ENCODE assay signal across 9 cellular contexts in genomic region chr7:64494912-64495461, GRCh38.
DNase-seq lines count a peak whose midpoint lies in the region; ATAC-seq and TF ChIP-seq lines count a peak whose summit lies in the region.
"Had no signal": no experiment of that assay in that cellular context is flagged by ENCODE, and none has a peak within 500 bp of the region (broad histone marks: within the 10 kb centered on the region; RNA-seq: fewer than 3 reads in every experiment).

No MANE protein-coding gene starts in this region.

- DNase-seq in C1 segment of cervical spinal cord (lab: John Stamatoyannopoulos, UW) (peak in 9 of 14 donors; percentile 3 to 38 (median 29)), NCI-H2029 (lab: John Stamatoyannopoulos, UW) (peak; percentile 40), fibroblast of gingiva (ENCODE audit: low read depth) (peak; percentile 4), osteoblast (ENCODE audit: insufficient read length, low spot score, missing footprints) (peak; percentile 74), body of pancreas (no peak), T-helper 2 cell (no peak)
- no peak for DNase-seq in effector memory CD4-positive, alpha-beta T cell
- DNase-seq in effector CD8-positive, alpha-beta T cell (lab: John Stamatoyannopoulos, UW): no peak
- DNase-seq: NCI-H2171 treated with DMSO at 0.1 percent for 48 hours had no signal

- H3K79me2 ChIP-seq in osteoblast (ENCODE audit: insufficient read depth, low read length): no peaks in the 10 kb centered on the region

- ATAC-seq in body of pancreas: no peak

- intact Hi-C loops in body of pancreas (cut with DNase I): no loop called here

- TF ChIP-seq CTCF in osteoblast (IDR thresholded peaks at IDR 0.05; ENCODE audit: extremely low read depth, low read depth, low read length): no peak
- TF ChIP-seq CTCF in body of pancreas (IDR thresholded peaks at IDR 0.05): no peak

- no peak for TF ChIP-seq POLR2A in body of pancreas (IDR thresholded peaks at IDR 0.05)

- H3K36me3 ChIP-seq in osteoblast (ENCODE audit: insufficient read depth, low read length) (no peaks in the 10 kb centered on the region), body of pancreas (replicated peaks in 1 of 2; ENCODE audit: insufficient read depth in 1 of 2, low read depth in 2 of 2) (no peaks in the 10 kb centered on the region)
- no peaks in the 10 kb centered on the region for H3K36me3 ChIP-seq in effector memory CD4-positive, alpha-beta T cell (ENCODE audit: control insufficient read depth, insufficient read depth, low read length)

- H3K9me3 ChIP-seq in osteoblast (ENCODE audit: low read depth, low read length) (peaks cover 3% of the 10 kb centered on the region), body of pancreas (peaks cover 0 to 13% (median 0%) of the 10 kb centered on the region in 3 donors)
- no peaks in the 10 kb centered on the region for H3K9me3 ChIP-seq in effector memory CD4-positive, alpha-beta T cell (ENCODE audit: control insufficient read depth, low read length)

- H2AFZ ChIP-seq in osteoblast (ENCODE audit: low read length): peak overlapping the region; percentile 93

- 6 to 13% methylated on average over 17 to 26 of the region's 26 CpGs for WGBS in body of pancreas, 2 donors

- H3K27ac ChIP-seq in osteoblast (ENCODE audit: low read depth, low read length) (no peak overlapping the region), body of pancreas (no peak overlapping the region)
- H3K27ac ChIP-seq in effector memory CD4-positive, alpha-beta T cell (ENCODE audit: insufficient read depth, low read length, poor library complexity, severe bottlenecking): no peak overlapping the region

- H3K4me3 ChIP-seq in osteoblast (ENCODE audit: insufficient read depth, low read length): peak overlapping the region; percentile 74
- H3K4me3 ChIP-seq in body of pancreas: no peak overlapping the region
- no peak overlapping the region for H3K4me3 ChIP-seq in effector memory CD4-positive, alpha-beta T cell (ENCODE audit: insufficient read depth, low read depth, low read length, poor library complexity, severe bottlenecking)

- H4K20me1 ChIP-seq in osteoblast (ENCODE audit: insufficient read depth, low read length): no peaks in the 10 kb centered on the region

- no peaks in the 10 kb centered on the region for H3K4me1 ChIP-seq in osteoblast (ENCODE audit: insufficient read depth, low read length)
- H3K4me1 ChIP-seq in body of pancreas: no peaks in the 10 kb centered on the region
- no peaks in the 10 kb centered on the region for H3K4me1 ChIP-seq in effector memory CD4-positive, alpha-beta T cell (ENCODE audit: control insufficient read depth, insufficient read depth, low read length, poor library complexity, severe bottlenecking)

- H3K27me3 ChIP-seq in osteoblast (ENCODE audit: insufficient read depth, low read length): no peaks in the 10 kb centered on the region
- no peaks in the 10 kb centered on the region for H3K27me3 ChIP-seq in body of pancreas
- H3K27me3 ChIP-seq in effector memory CD4-positive, alpha-beta T cell (replicated peaks; ENCODE audit: control insufficient read depth, insufficient read depth, low read length, poor library complexity, severe bottlenecking): no peaks in the 10 kb centered on the region

- H3K4me2 ChIP-seq in osteoblast (ENCODE audit: insufficient read depth, low read length): peak overlapping the region; percentile 81

Comparison
In these comparisons a context has a peak if more than half of its experiments do, and no peak if none do; other contexts are left out.
1. DNase-seq: peak in C1 segment of cervical spinal cord (9 of 14), NCI-H2029 (single experiment), fibroblast of gingiva (single experiment) and osteoblast (single experiment); none in body of pancreas (0 of 4), T-helper 2 cell (0 of 5), effector memory CD4-positive, alpha-beta T cell (0 of 3) and effector CD8-positive, alpha-beta T cell (single experiment).